In genomic region chr19:46621191-46622117, GRCh38 we compare ENCODE assay signal across 12 cellular contexts. TPM values are rescaled to one million over a fixed set of nuclear protein-coding genes. Genes with fewer than 3 reads are reported as not detected.
DNase-seq lines count a peak whose midpoint lies in the region; ATAC-seq and TF ChIP-seq lines count a peak whose summit lies in the region.
"Had no signal": no experiment of that assay in that cellular context is flagged by ENCODE, and none has a peak within 500 bp of the region (broad histone marks: within the 10 kb centered on the region; RNA-seq: fewer than 3 reads in every experiment).

No MANE protein-coding gene starts in this region.

- H3K79me2 ChIP-seq in mammary epithelial cell (ENCODE audit: insufficient read depth, low read length) (no peaks in the 10 kb centered on the region), mesendoderm (ENCODE audit: control insufficient read depth, insufficient read depth, low read length) (no peaks in the 10 kb centered on the region)
- H3K79me2 ChIP-seq: parathyroid adenoma had no signal

- peak overlapping the region; percentile 77 for H3K27ac Mint-ChIP-seq in activated naive CD4-positive, alpha-beta T cell treated with anti-CD3 and anti-CD28 coated beads, Interleukin-2, amount 10 ng/mL, durations not matched to agents 7 days and 5 days

- no peaks in the 10 kb centered on the region for H3K27me3 Mint-ChIP-seq in activated naive CD4-positive, alpha-beta T cell treated with anti-CD3 and anti-CD28 coated beads, Interleukin-2, amount 10 ng/mL, durations not matched to agents 7 days and 5 days

- in situ Hi-C loops in mammary epithelial cell (cut with MboI; ENCODE audit: low sequenced_read_pairs in 2 of 2): no loop called here
- in situ Hi-C loops in transverse colon (cut with MboI; ENCODE audit: low pct_ligation_motif_present in 1 of 4, low pct_unique_long_range_greater_than_20kb in 1 of 4, low sequenced_read_pairs in 3 of 4): no loop called here

- no peaks in the 10 kb centered on the region for H3K4me1 ChIP-seq in mammary epithelial cell (ENCODE audit: insufficient read depth, low read length)
- H3K4me1 ChIP-seq in mesendoderm (ENCODE audit: control insufficient read depth, low read depth, low read length): peaks cover 2% of the 10 kb centered on the region
- peaks cover 22 to 79% (median 31%) of the 10 kb centered on the region in 4 donors for H3K4me1 ChIP-seq in transverse colon
- H3K4me1 ChIP-seq: parathyroid adenoma had no signal

- no peak overlapping the region for H2BK15ac ChIP-seq in mesendoderm (replicated peaks; ENCODE audit: low read depth)

- H3K79me1 ChIP-seq in mesendoderm (ENCODE audit: low read length): no peaks in the 10 kb centered on the region

- H3K4me3 Mint-ChIP-seq in activated naive CD4-positive, alpha-beta T cell treated with anti-CD3 and anti-CD28 coated beads, Interleukin-2, amount 10 ng/mL, durations not matched to agents 7 days and 5 days: peak overlapping the region; percentile 62

- H3K56ac ChIP-seq in mesendoderm (ENCODE audit: low read length): peak overlapping the region; percentile 36

- no peak for TF ChIP-seq POLR2A in transverse colon (IDR thresholded peaks at IDR 0.05)

- H3K4me3 ChIP-seq in mammary epithelial cell (replicated peaks in 1 of 3; ENCODE audit: insufficient read depth in 1 of 3, low read depth in 2 of 3, low read length in 3 of 3): no peak overlapping the region
- H3K4me3 ChIP-seq in mesendoderm (ENCODE audit: low read length): no peak overlapping the region
- no peak overlapping the region for H3K4me3 ChIP-seq in transverse colon

- no peak overlapping the region for H4K8ac ChIP-seq in mesendoderm (ENCODE audit: low read depth, low read length)

- no peaks in the 10 kb centered on the region for H3K36me3 ChIP-seq in mammary epithelial cell (ENCODE audit: insufficient read depth, low read length)
- H3K36me3 ChIP-seq in mesendoderm (ENCODE audit: control insufficient read depth, insufficient read depth, low read length): no peaks in the 10 kb centered on the region
- H3K36me3 ChIP-seq in transverse colon: no peaks in the 10 kb centered on the region

- H4K20me1 ChIP-seq in mammary epithelial cell (ENCODE audit: insufficient read depth, low read length): no peaks in the 10 kb centered on the region

- H3K23ac ChIP-seq in mesendoderm (ENCODE audit: low read length): no peak overlapping the region

- H3K4ac ChIP-seq in mesendoderm (ENCODE audit: low read depth, low read length): no peak overlapping the region

- no peak overlapping the region for H3K9ac ChIP-seq in mammary epithelial cell (ENCODE audit: insufficient read depth, low read length)
- H3K9ac ChIP-seq in mesendoderm (ENCODE audit: low read length): no peak overlapping the region
- H3K9ac ChIP-seq: parathyroid adenoma had no signal

- H3K4me2 ChIP-seq in mammary epithelial cell (ENCODE audit: insufficient read depth, low read depth, low read length) (no peak overlapping the region), mesendoderm (ENCODE audit: low read length) (no peak overlapping the region)

- H2AFZ ChIP-seq in mammary epithelial cell (ENCODE audit: low read depth, low read length): peak overlapping the region; percentile 2
- H2AFZ ChIP-seq: parathyroid adenoma had no signal

- no peak overlapping the region for H4K5ac ChIP-seq in mesendoderm (ENCODE audit: low read length)

- peaks cover 78% of the 10 kb centered on the region for H3K4me1 Mint-ChIP-seq in activated naive CD4-positive, alpha-beta T cell treated with anti-CD3 and anti-CD28 coated beads, Interleukin-2, amount 10 ng/mL, durations not matched to agents 7 days and 5 days

- H2BK5ac ChIP-seq in mesendoderm (ENCODE audit: low read length): peak overlapping the region; percentile 5

- DNase-seq in activated naive CD4-positive, alpha-beta T cell treated with anti-CD3 and anti-CD28 coated beads, Interleukin-2, amount 10 ng/mL, durations not matched to agents 7 days and 5 days: peak; percentile 30
- DNase-seq in activated naive CD4-positive, alpha-beta T cell treated with anti-CD3 and anti-CD28 coated beads, Interleukin-2, amount 50 U/mL, for 16 hours: no peak
- DNase-seq in mammary epithelial cell (no peak), mesendoderm (no peak), transverse colon (no peak)
- DNase-seq: AML-193, NCI-H2171 had no signal

- H3K9me3 Mint-ChIP-seq in activated naive CD4-positive, alpha-beta T cell treated with anti-CD3 and anti-CD28 coated beads, Interleukin-2, amount 10 ng/mL, durations not matched to agents 7 days and 5 days: no peaks in the 10 kb centered on the region

- TF ChIP-seq CTCF in mammary epithelial cell (conservative IDR thresholded peaks at IDR 0.05 in 1 of 2, IDR thresholded peaks at IDR 0.05 in 1 of 2; ENCODE audit: extremely low read depth in 1 of 2, insufficient read depth in 1 of 2, low read depth in 1 of 2, low read length in 2 of 2) (no peak), transverse colon (IDR thresholded peaks at IDR 0.05) (no peak)

- H3K18ac ChIP-seq in mesendoderm (ENCODE audit: low read length): no peak overlapping the region

- no TSS peak for BruUV-seq in mammary epithelial cell (replicated peaks; lab: Mats Ljungman, UMichigan)

- H3K36me3 Mint-ChIP-seq in activated naive CD4-positive, alpha-beta T cell treated with anti-CD3 and anti-CD28 coated beads, Interleukin-2, amount 10 ng/mL, durations not matched to agents 7 days and 5 days: peaks cover 2% of the 10 kb centered on the region

- no peak overlapping the region for H3K27ac ChIP-seq in mammary epithelial cell (ENCODE audit: insufficient read depth, low read depth, low read length)
- H3K27ac ChIP-seq in mesendoderm (ENCODE audit: low read depth, low read length): no peak overlapping the region
- H3K27ac ChIP-seq in transverse colon: peak overlapping the region; percentile 68 to 80 (median 74)
- H3K27ac ChIP-seq: parathyroid adenoma had no signal

- H2BK120ac ChIP-seq in mesendoderm (ENCODE audit: low read depth, low read length): no peak overlapping the region

- H2AK5ac ChIP-seq in mesendoderm (ENCODE audit: low read length): no peak overlapping the region

- no peak for TF ChIP-seq EP300 in transverse colon (IDR thresholded peaks at IDR 0.05; ENCODE audit: low read depth)

- ATAC-seq in HG02588 (IDR thresholded peaks at IDR 0.05; ENCODE audit: unreplicated experiment): no peak
- no peak for ATAC-seq in HG03432 (IDR thresholded peaks at IDR 0.05; ENCODE audit: unreplicated experiment)
- ATAC-seq in GM21717 (IDR thresholded peaks at IDR 0.05; ENCODE audit: unreplicated experiment): no peak

- intact Hi-C loops in mammary epithelial cell (cut with micrococcal nuclease): no loop called here
- intact Hi-C loops in transverse colon (cut with DNase I; ENCODE audit: low total_unique reads): no loop called here

- CTCF ChIA-PET in activated naive CD4-positive, alpha-beta T cell treated with anti-CD3 and anti-CD28 coated beads, Interleukin-2, amount 10 ng/mL, durations not matched to agents 7 days and 5 days (lab: Charles Lee): interaction anchor here (0.8 to 2.5 kb wide), 5 partner anchors 9 to 40 kb away, joined by 3 to 17 read pairs (median 7); partner anchors contain the start of gene DACT3
- CTCF ChIA-PET in mammary epithelial cell (lab: Charles Lee; ENCODE audit: low non-redundant PET): interaction anchor here (0.7 kb wide), 1 partner anchor 636 kb away, joined by 3 read pairs; no protein-coding TSS in a partner anchor

- H3K27me3 ChIP-seq in mammary epithelial cell (ENCODE audit: insufficient read depth, low read length) (no peaks in the 10 kb centered on the region), mesendoderm (ENCODE audit: insufficient read depth, low read length, poor library complexity) (no peaks in the 10 kb centered on the region), transverse colon (peaks cover 2% of the 10 kb centered on the region)

- no peaks in the 10 kb centered on the region for H3K9me3 ChIP-seq in mammary epithelial cell (replicated peaks; ENCODE audit: insufficient read depth, low read length)
- no peaks in the 10 kb centered on the region for H3K9me3 ChIP-seq in transverse colon

- dilution Hi-C loops in mammary epithelial cell (cut with HindIII; ENCODE audit: low sequenced_read_pairs): no loop called here

- 39% methylated on average over 14 of the region's 32 CpGs for WGBS in mammary epithelial cell (ENCODE audit: low coverage, missing lambda C conversion rate)
- WGBS in mesendoderm (ENCODE audit: extremely low coverage, insufficient coverage, low lambda C conversion rate): no CpG with 5 or more reads among the region's 32 CpGs
- 80% methylated on average over 29 of the region's 32 CpGs; no CpG with 5 or more reads in 1 of the 2 donors for WGBS in transverse colon (ENCODE audit: low coverage in 1 of 2), 2 donors

RNA-seq across cellular contexts. Expression of gene PTGIR, which starts 3.4 kb away (rescaled TPM):
- total RNA-seq in mammary epithelial cell (under 1 TPM in 1 of 2 donors, not detected in 1; under 0.01 TPM), transverse colon (1 to 10 TPM in 2 of 4 donors, under 1 TPM in 1, not detected in 1; 0.55 to 2.4 (median 2.2) TPM)
- not detected for polyA plus RNA-seq in mammary epithelial cell
- not detected for polyA minus RNA-seq in mammary epithelial cell
- polyA plus RNA-seq in mesendoderm (2013, experiment 1 of 2): not detected
- not detected for polyA plus RNA-seq in mesendoderm (2013, experiment 2 of 2)

RNA-seq across cellular contexts. Expression of gene GNG8, which starts 14.5 kb away (rescaled TPM):
- not detected for total RNA-seq in mammary epithelial cell
- not detected for polyA plus RNA-seq in mammary epithelial cell
- polyA minus RNA-seq in mammary epithelial cell: not detected
- polyA plus RNA-seq in mesendoderm (2013, experiment 1 of 2): not detected
- polyA plus RNA-seq in mesendoderm (2013, experiment 2 of 2): 1.2 TPM
- total RNA-seq in transverse colon: not detected
- total RNA-seq: subcutaneous adipose tissue had no signal

RNA-seq across cellular contexts. Expression of gene CALM3, which starts 20.3 kb away (rescaled TPM):
- total RNA-seq in mammary epithelial cell: 100 to 1,000 TPM in 1 of 2 donors, 10 to 100 TPM in 1; 97.4 to 206 TPM
- polyA plus RNA-seq in mammary epithelial cell: 426 TPM
- polyA minus RNA-seq in mammary epithelial cell: 248 TPM
- 240 TPM for polyA plus RNA-seq in mesendoderm (2013, experiment 1 of 2)
- 237 TPM for polyA plus RNA-seq in mesendoderm (2013, experiment 2 of 2)
- 100 to 1,000 TPM; 160 to 923 (median 194) TPM for total RNA-seq in transverse colon

RNA-seq across cellular contexts. Expression of gene DACT3, which starts 39.5 kb away (rescaled TPM):
- total RNA-seq in mammary epithelial cell (under 1 TPM; 0.31 to 0.33 TPM), transverse colon (10 to 100 TPM in 1 of 4 donors, 1 to 10 TPM in 3; 5.3 to 27.1 (median 7.5) TPM)
- 0.07 TPM for polyA plus RNA-seq in mammary epithelial cell
- not detected for polyA minus RNA-seq in mammary epithelial cell
- polyA plus RNA-seq in mesendoderm (2013, experiment 1 of 2): 0.41 TPM
- 0.42 TPM for polyA plus RNA-seq in mesendoderm (2013, experiment 2 of 2)

Comparison
In these comparisons a context has a peak if more than half of its experiments do, and no peak if none do; other contexts are left out.
1. H3K27ac ChIP-seq: peak in transverse colon (4 of 4); none in mammary epithelial cell (single experiment) and mesendoderm (single experiment).